ENCODE assay signal across 9 cellular contexts in genomic region chr14:66746316-66747006, GRCh38.
A peak's percentile ranks its signal among the peaks of the same experiment; 100 is the strongest.
DNase-seq lines count a peak whose midpoint lies in the region; ATAC-seq and TF ChIP-seq lines count a peak whose summit lies in the region.
"Had no signal": no experiment of that assay in that cellular context is flagged by ENCODE, and none has a peak within 500 bp of the region (broad histone marks: within the 10 kb centered on the region; RNA-seq: fewer than 3 reads in every experiment).

No MANE protein-coding gene starts in this region.

- no peaks in the 10 kb centered on the region for H3K36me3 Mint-ChIP-seq in activated CD4-positive, alpha-beta T cell treated with anti-CD3 and anti-CD28 coated beads, Interleukin-2, amount 10 ng/mL, durations not matched to agents 7 days and 5 days (ENCODE audit: low read depth)
- H3K36me3 Mint-ChIP-seq in neural crest cell (ENCODE audit: low read depth), result peaks cover 10% of the 10 kb centered on the region
- H3K36me3 Mint-ChIP-seq in effector memory CD8-positive, alpha-beta T cell (ENCODE audit: insufficient read depth), result no peaks in the 10 kb centered on the region

- H3K4me3 ChIP-seq in OCI-LY1 (ENCODE audit: low read depth, low read length, poor library complexity, severe bottlenecking), result no peak overlapping the region

- no peaks in the 10 kb centered on the region for H3K4me1 ChIP-seq in OCI-LY1 (ENCODE audit: insufficient read depth, low read length, severe bottlenecking)

- H3K9me3 Mint-ChIP-seq in activated CD4-positive, alpha-beta T cell treated with anti-CD3 and anti-CD28 coated beads, Interleukin-2, amount 10 ng/mL, durations not matched to agents 7 days and 5 days, result no peaks in the 10 kb centered on the region
- peaks cover 2% of the 10 kb centered on the region for H3K9me3 Mint-ChIP-seq in neural crest cell
- H3K9me3 Mint-ChIP-seq in effector memory CD8-positive, alpha-beta T cell, result no peaks in the 10 kb centered on the region
- H3K9me3 Mint-ChIP-seq: activated naive CD8-positive, alpha-beta T cell treated with anti-CD3 and anti-CD28 coated beads, Interleukin-2, amount 10 ng/mL, durations not matched to agents 7 days and 5 days had no signal

- H3K9me2 ChIP-seq in OCI-LY1 (ENCODE audit: low read depth, low read length), result no peaks in the 10 kb centered on the region

- DNase-seq in activated CD4-positive, alpha-beta T cell treated with anti-CD3 and anti-CD28 coated beads, Interleukin-2, amount 10 ng/mL, durations not matched to agents 7 days and 5 days, result peak; percentile 8
- DNase-seq in activated CD4-positive, alpha-beta T cell treated with anti-CD3 and anti-CD28 coated beads for 48 hours, result no peak
- DNase-seq in epithelial cell of prostate (ENCODE audit: low read depth, low spot score) (peak; percentile 10), neural crest cell (ENCODE audit: low read depth, low spot score) (no peak), ecto neural progenitor cell (ENCODE audit: low spot score) (no peak)
- DNase-seq in effector memory CD8-positive, alpha-beta T cell, result no peak
- DNase-seq: activated naive CD8-positive, alpha-beta T cell treated with anti-CD3 and anti-CD28 coated beads, Interleukin-2, amount 10 ng/mL, durations not matched to agents 7 days and 5 days had no signal

- no peaks in the 10 kb centered on the region for H3K36me3 ChIP-seq in OCI-LY1 (ENCODE audit: insufficient read depth, low read length)

- POLR2A ChIA-PET in activated CD4-positive, alpha-beta T cell treated with anti-CD3 and anti-CD28 coated beads, Interleukin-2, amount 10 ng/mL, durations not matched to agents 7 days and 5 days (lab: Charles Lee), result no interaction called here

- H3K79me2 ChIP-seq in OCI-LY1 (ENCODE audit: insufficient read depth, low read length), result no peaks in the 10 kb centered on the region

- no peak for ATAC-seq in GM19455 (IDR thresholded peaks at IDR 0.05; ENCODE audit: unreplicated experiment)
- no peak for ATAC-seq in effector memory CD8-positive, alpha-beta T cell (replicated peaks)

- H3K4me1 Mint-ChIP-seq in activated CD4-positive, alpha-beta T cell treated with anti-CD3 and anti-CD28 coated beads, Interleukin-2, amount 10 ng/mL, durations not matched to agents 7 days and 5 days, result no peaks in the 10 kb centered on the region
- no peaks in the 10 kb centered on the region for H3K4me1 Mint-ChIP-seq in neural crest cell
- peaks cover 0 to 2% of the 10 kb centered on the region in 2 donors for H3K4me1 Mint-ChIP-seq in effector memory CD8-positive, alpha-beta T cell (ENCODE audit: low read depth in 2 of 2)
- H3K4me1 Mint-ChIP-seq: activated naive CD8-positive, alpha-beta T cell treated with anti-CD3 and anti-CD28 coated beads, Interleukin-2, amount 10 ng/mL, durations not matched to agents 7 days and 5 days had no signal

- CTCF ChIA-PET in activated CD4-positive, alpha-beta T cell treated with anti-CD3 and anti-CD28 coated beads, Interleukin-2, amount 10 ng/mL, durations not matched to agents 7 days and 5 days (lab: Charles Lee), result interaction anchor here (0.9 kb wide), 1 partner anchor 25 kb away, joined by 3 read pairs; no protein-coding TSS in a partner anchor

- no peak overlapping the region for H3K9ac ChIP-seq in OCI-LY1 (ENCODE audit: low read length)

- no peaks in the 10 kb centered on the region for H3K27me3 ChIP-seq in OCI-LY1 (ENCODE audit: insufficient read depth, low read length)

- H3K27me3 Mint-ChIP-seq in activated CD4-positive, alpha-beta T cell treated with anti-CD3 and anti-CD28 coated beads, Interleukin-2, amount 10 ng/mL, durations not matched to agents 7 days and 5 days, result no peaks in the 10 kb centered on the region
- H3K27me3 Mint-ChIP-seq in neural crest cell (ENCODE audit: low read depth), result no peaks in the 10 kb centered on the region
- H3K27me3 Mint-ChIP-seq in effector memory CD8-positive, alpha-beta T cell, result no peaks in the 10 kb centered on the region
- H3K27me3 Mint-ChIP-seq: activated naive CD8-positive, alpha-beta T cell treated with anti-CD3 and anti-CD28 coated beads, Interleukin-2, amount 10 ng/mL, durations not matched to agents 7 days and 5 days had no signal

- H3K4me2 ChIP-seq in OCI-LY1 (ENCODE audit: low read length), result no peak overlapping the region

- H3K9me3 ChIP-seq in OCI-LY1 (ENCODE audit: low read length), result no peaks in the 10 kb centered on the region

- H3F3A ChIP-seq in OCI-LY1 (ENCODE audit: insufficient read depth, low read length), result no peaks in the 10 kb centered on the region

- TF ChIP-seq CTCF in OCI-LY1 (IDR thresholded peaks at IDR 0.05; ENCODE audit: low read length), result peak; percentile 62
- peak; percentile 63 for TF ChIP-seq CTCF in neural crest cell (conservative IDR thresholded peaks at IDR 0.05)

- H3K27ac ChIP-seq in OCI-LY1 (ENCODE audit: low read depth, low read length, poor library complexity, severe bottlenecking) (no peak overlapping the region), epithelial cell of prostate (no peak overlapping the region)

- no peak overlapping the region for H2AFZ ChIP-seq in OCI-LY1 (ENCODE audit: low read length)

- H3K4me3 Mint-ChIP-seq in activated CD4-positive, alpha-beta T cell treated with anti-CD3 and anti-CD28 coated beads, Interleukin-2, amount 10 ng/mL, durations not matched to agents 7 days and 5 days, result no peak overlapping the region
- no peak overlapping the region for H3K4me3 Mint-ChIP-seq in neural crest cell
- no peak overlapping the region for H3K4me3 Mint-ChIP-seq in effector memory CD8-positive, alpha-beta T cell
- H3K4me3 Mint-ChIP-seq: activated naive CD8-positive, alpha-beta T cell treated with anti-CD3 and anti-CD28 coated beads, Interleukin-2, amount 10 ng/mL, durations not matched to agents 7 days and 5 days had no signal

- no peaks in the 10 kb centered on the region for H4K20me1 ChIP-seq in OCI-LY1 (ENCODE audit: insufficient read depth, low read length)

- H3K27ac Mint-ChIP-seq in activated CD4-positive, alpha-beta T cell treated with anti-CD3 and anti-CD28 coated beads, Interleukin-2, amount 10 ng/mL, durations not matched to agents 7 days and 5 days, result no peak overlapping the region
- no peak overlapping the region for H3K27ac Mint-ChIP-seq in neural crest cell (ENCODE audit: unreplicated experiment)
- H3K27ac Mint-ChIP-seq in effector memory CD8-positive, alpha-beta T cell, result no peak overlapping the region
- H3K27ac Mint-ChIP-seq: activated naive CD8-positive, alpha-beta T cell treated with anti-CD3 and anti-CD28 coated beads, Interleukin-2, amount 10 ng/mL, durations not matched to agents 7 days and 5 days had no signal

Comparison
In these comparisons a context has a peak if more than half of its experiments do, and no peak if none do; other contexts are left out.
1. DNase-seq: peak in activated CD4-positive, alpha-beta T cell treated with anti-CD3 and anti-CD28 coated beads, Interleukin-2, amount 10 ng/mL, durations not matched to agents 7 days and 5 days (single experiment) and epithelial cell of prostate (single experiment); none in activated CD4-positive, alpha-beta T cell treated with anti-CD3 and anti-CD28 coated beads for 48 hours (single experiment), neural crest cell (single experiment), ecto neural progenitor cell (single experiment) and effector memory CD8-positive, alpha-beta T cell (0 of 3).